In genomic region chr14:106843376-106843775, GRCh38 we compare ENCODE assay signal across 9 cellular contexts.
DNase-seq lines count a peak whose midpoint lies in the region; TF ChIP-seq lines count a peak whose summit lies in the region.
"Had no signal": no experiment of that assay in that cellular context is flagged by ENCODE, and none has a peak within 500 bp of the region (broad histone marks: within the 10 kb centered on the region; RNA-seq: fewer than 3 reads in every experiment).

No MANE protein-coding gene starts in this region.

- CTCF ChIA-PET in activated naive CD4-positive, alpha-beta T cell treated with anti-CD3 and anti-CD28 coated beads for 36 hours (lab: Charles Lee): interaction anchor here (0.6 to 6.2 kb wide), 9 partner anchors 12 to 659 kb away, joined by 3 to 85 read pairs (median 4); no protein-coding TSS in a partner anchor

- 66% methylated on average over 6 of the region's 6 CpGs for WGBS in suprapubic skin

- no peaks in the 10 kb centered on the region for H3K36me3 Mint-ChIP-seq in activated naive CD4-positive, alpha-beta T cell treated with anti-CD3 and anti-CD28 coated beads for 36 hours (ENCODE audit: low read depth)

- H3K4me3 ChIP-seq in fibroblast of villous mesenchyme (ENCODE audit: low read depth, low read length): peak overlapping the region; percentile 66
- peak overlapping the region; percentile 44 for H3K4me3 ChIP-seq in suprapubic skin

- peaks cover 4% of the 10 kb centered on the region for H3K4me1 ChIP-seq in suprapubic skin

- no peaks in the 10 kb centered on the region for H3K9me3 ChIP-seq in suprapubic skin

- no peak for TF ChIP-seq CTCF in fibroblast of villous mesenchyme (IDR thresholded peaks at IDR 0.05; ENCODE audit: insufficient read depth, low read depth, low read length)
- TF ChIP-seq CTCF in suprapubic skin (IDR thresholded peaks at IDR 0.05): no peak

- H3K36me3 ChIP-seq in suprapubic skin: no peaks in the 10 kb centered on the region

- no peak for TF ChIP-seq EP300 in suprapubic skin (IDR thresholded peaks at IDR 0.05)

- H3K9me3 Mint-ChIP-seq in activated naive CD4-positive, alpha-beta T cell treated with anti-CD3 and anti-CD28 coated beads for 36 hours: no peaks in the 10 kb centered on the region

- TF ChIP-seq POLR2A in Raji (IDR thresholded peaks at IDR 0.05; ENCODE audit: insufficient read depth, low read depth, low read length) (peak; percentile 20; the same call in 1 of the 2 replicates), suprapubic skin (IDR thresholded peaks at IDR 0.05) (no peak)

- peak overlapping the region; percentile 76 for H3K27ac Mint-ChIP-seq in activated naive CD4-positive, alpha-beta T cell treated with anti-CD3 and anti-CD28 coated beads for 36 hours

- H3K27me3 Mint-ChIP-seq in activated naive CD4-positive, alpha-beta T cell treated with anti-CD3 and anti-CD28 coated beads for 36 hours (ENCODE audit: low read depth): no peaks in the 10 kb centered on the region

- H3K4me1 Mint-ChIP-seq in activated naive CD4-positive, alpha-beta T cell treated with anti-CD3 and anti-CD28 coated beads for 36 hours (ENCODE audit: low read depth): peaks cover 26% of the 10 kb centered on the region

- H3K27ac ChIP-seq in suprapubic skin: no peak overlapping the region

- intact Hi-C loops in activated naive CD4-positive, alpha-beta T cell treated with anti-CD3 and anti-CD28 coated beads for 36 hours (cut with micrococcal nuclease): loop anchor here (1.0 to 5.0 kb wide), 2 partner anchors 29 to 56 kb away; no protein-coding TSS in a partner anchor

- peaks cover 4% of the 10 kb centered on the region for H3K27me3 ChIP-seq in suprapubic skin

- H3K4me3 Mint-ChIP-seq in activated naive CD4-positive, alpha-beta T cell treated with anti-CD3 and anti-CD28 coated beads for 36 hours: peak overlapping the region; percentile 86

- no peak for DNase-seq in activated naive CD4-positive, alpha-beta T cell treated with anti-CD3 and anti-CD28 coated beads for 36 hours
- DNase-seq in activated naive CD4-positive, alpha-beta T cell treated with Interleukin-2 at 50 U/mL for 16 hours: no peak
- DNase-seq in fibroblast of villous mesenchyme (ENCODE audit: low read depth): no peak
- DNase-seq in suprapubic skin (ENCODE audit: low spot score in 2 of 2): no peak
- no peak for DNase-seq in SHP77 treated with DMSO at 0.1 percent for 48 hours (lab: John Stamatoyannopoulos, UW)
- no peak for DNase-seq in HuH-7.5 (ENCODE audit: low spot score)
- DNase-seq in GOT3 (lab: John Stamatoyannopoulos, UW): no peak
- DNase-seq: NCI-H226 had no signal
